Comparison of ENCODE assay signal across 10 cellular contexts in the genomic region with DNA sequence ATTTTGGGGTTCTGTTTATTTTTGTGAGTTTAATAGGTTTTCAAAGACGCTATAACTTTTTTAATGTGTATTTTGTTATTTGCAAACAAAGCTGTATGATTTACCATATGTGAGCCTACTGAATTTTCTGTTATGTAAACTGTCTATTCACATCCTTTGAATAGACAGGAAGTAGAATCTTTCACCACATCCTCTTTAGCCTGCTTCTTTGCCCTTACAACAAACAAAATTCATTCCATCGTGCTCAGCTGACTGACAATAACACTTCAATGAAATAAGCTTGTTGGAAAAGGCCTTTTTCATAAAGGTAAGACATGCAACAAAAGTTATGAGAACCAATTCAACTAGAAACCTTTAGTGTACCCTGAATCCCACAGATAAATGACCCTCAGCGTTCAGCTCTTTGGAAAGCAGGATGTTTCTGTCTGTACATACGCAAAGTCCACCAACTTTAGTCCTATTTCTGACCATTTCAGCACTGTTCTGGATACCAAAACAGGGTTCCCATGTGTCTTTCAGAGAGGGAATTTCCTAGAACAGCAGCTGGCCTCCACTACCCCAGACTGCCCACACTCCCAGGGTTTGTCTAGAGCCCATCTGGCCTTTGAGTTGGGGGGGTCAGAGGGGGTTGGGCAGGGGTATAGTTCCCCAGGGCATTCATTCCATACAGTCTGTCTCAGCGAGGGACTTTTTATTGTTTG.
DNase-seq lines count a peak whose midpoint lies in the region; TF ChIP-seq lines count a peak whose summit lies in the region.
"Had no signal": no experiment of that assay in that cellular context is flagged by ENCODE, and none has a peak within 500 bp of the region (broad histone marks: within the 10 kb centered on the region; RNA-seq: fewer than 3 reads in every experiment).

No MANE protein-coding gene starts in this region.

- DNase-seq in NCI-H524 (lab: John Stamatoyannopoulos, UW) (peak; percentile 11 to 35), NCI-H524 treated with DMSO at 0.1 percent for 48 hours (lab: John Stamatoyannopoulos, UW) (no peak), dermis microvascular lymphatic vessel endothelial cell (ENCODE audit: low read depth in 2 of 2) (peak; percentile 70 to 87), osteoblast (ENCODE audit: insufficient read length, low spot score, missing footprints) (no peak), adrenal gland (no peak), pons (ENCODE audit: low spot score) (no peak), NCI-H2029 (lab: John Stamatoyannopoulos, UW) (no peak)
- DNase-seq: hippocampal formation, NCI-H226 had no signal

- peak overlapping the region; percentile 81 for H2AFZ ChIP-seq in osteoblast (ENCODE audit: low read length)

- TF ChIP-seq CTCF in osteoblast (IDR thresholded peaks at IDR 0.05; ENCODE audit: extremely low read depth, low read depth, low read length) (no peak), adrenal gland (IDR thresholded peaks at IDR 0.05) (no peak)

- 53 to 68% (median 59%) methylated on average over 5 of the region's 5 CpGs for WGBS in adrenal gland, 4 donors

- TF ChIP-seq POLR2A in adrenal gland (IDR thresholded peaks at IDR 0.05) = no peak

- H4K20me1 ChIP-seq in osteoblast (ENCODE audit: insufficient read depth, low read length) = no peaks in the 10 kb centered on the region

- H3K36me3 ChIP-seq in KOPT-K1 (ENCODE audit: insufficient read depth, low read length) (no peaks in the 10 kb centered on the region), osteoblast (ENCODE audit: insufficient read depth, low read length) (no peaks in the 10 kb centered on the region), adrenal gland (replicated peaks in 1 of 2) (no peaks in the 10 kb centered on the region)

- no peaks in the 10 kb centered on the region for H3K79me2 ChIP-seq in osteoblast (ENCODE audit: insufficient read depth, low read length)

- intact Hi-C loops in adrenal gland (cut with DNase I) = no loop called here

- no peak overlapping the region for H3K4me2 ChIP-seq in osteoblast (ENCODE audit: insufficient read depth, low read length)

- no peaks in the 10 kb centered on the region for H3K9me3 ChIP-seq in KOPT-K1 (ENCODE audit: insufficient read depth, low read length, poor library complexity, severe bottlenecking)
- H3K9me3 ChIP-seq in osteoblast (ENCODE audit: low read depth, low read length) = no peaks in the 10 kb centered on the region
- no peaks in the 10 kb centered on the region for H3K9me3 ChIP-seq in adrenal gland (replicated peaks in 1 of 3)

- peak overlapping the region; percentile 69 for H3K27ac ChIP-seq in KOPT-K1 (ENCODE audit: low read depth, low read length, poor library complexity, severe bottlenecking)
- H3K27ac ChIP-seq in osteoblast (ENCODE audit: low read depth, low read length) = no peak overlapping the region
- H3K27ac ChIP-seq in adrenal gland = peak overlapping the region in 2 of 5 donors; percentile 33 to 64

- no peak overlapping the region for H3K4me3 ChIP-seq in osteoblast (ENCODE audit: insufficient read depth, low read length)
- no peak overlapping the region for H3K4me3 ChIP-seq in adrenal gland

- H3K4me1 ChIP-seq in osteoblast (ENCODE audit: insufficient read depth, low read length) = no peaks in the 10 kb centered on the region
- H3K4me1 ChIP-seq in adrenal gland (replicated peaks in 1 of 2) = peaks cover 0 to 22% of the 10 kb centered on the region in 2 donors

- H3K27me3 ChIP-seq in osteoblast (ENCODE audit: insufficient read depth, low read length) = no peaks in the 10 kb centered on the region
- no peaks in the 10 kb centered on the region for H3K27me3 ChIP-seq in adrenal gland

Comparison
In these comparisons a context has a peak if more than half of its experiments do, and no peak if none do; other contexts are left out.
1. DNase-seq: peak in NCI-H524 (2 of 2) and dermis microvascular lymphatic vessel endothelial cell (2 of 2); none in NCI-H524 treated with DMSO at 0.1 percent for 48 hours (single experiment), osteoblast (single experiment), adrenal gland (0 of 7), pons (single experiment) and NCI-H2029 (single experiment).